In genomic region chr3:12175844-12176453, GRCh38 we compare ENCODE assay signal across 8 cellular contexts. TPM values are rescaled to one million over a fixed set of nuclear protein-coding genes. Genes with fewer than 3 reads are reported as not detected.
DNase-seq lines count a peak whose midpoint lies in the region; ATAC-seq and TF ChIP-seq lines count a peak whose summit lies in the region.

No MANE protein-coding gene starts in this region.

- DNase-seq in foreskin keratinocyte = no peak
- DNase-seq in osteocyte (ENCODE audit: extremely low spot score, unreplicated experiment) = no peak
- no peak for DNase-seq in activated CD8-positive, alpha-beta memory T cell treated with anti-CD3 and anti-CD28 coated beads for 24 hours
- DNase-seq in posterior vena cava (ENCODE audit: low spot score) = no peak

- H3K27me3 Mint-ChIP-seq in osteocyte (ENCODE audit: unreplicated experiment) = no peaks in the 10 kb centered on the region

- H3K4me3 Mint-ChIP-seq in osteocyte (ENCODE audit: unreplicated experiment) = no peak overlapping the region

- H3K27ac ChIP-seq in C4-2B = no peak overlapping the region
- H3K27ac ChIP-seq in foreskin keratinocyte = no peak overlapping the region

- ATAC-seq in GM18907 (IDR thresholded peaks at IDR 0.05; ENCODE audit: unreplicated experiment) (peak; percentile 59), HG03571 (IDR thresholded peaks at IDR 0.05; ENCODE audit: unreplicated experiment) (peak; percentile 74), foreskin keratinocyte (peak; percentile 72)

- no peak overlapping the region for H3K4me3 ChIP-seq in WI38 (ENCODE audit: low read depth, low read length)

- no peak overlapping the region for H3K27ac Mint-ChIP-seq in osteocyte (ENCODE audit: unreplicated experiment)

- no peaks in the 10 kb centered on the region for H3K4me1 ChIP-seq in foreskin keratinocyte

- H3K36me3 Mint-ChIP-seq in osteocyte (ENCODE audit: unreplicated experiment) = peaks cover 3% of the 10 kb centered on the region

- H3K9me3 Mint-ChIP-seq in osteocyte (ENCODE audit: unreplicated experiment) = peaks cover 9% of the 10 kb centered on the region

- intact Hi-C loops in posterior vena cava (cut with DNase I) = no loop called here

- H3K4me1 Mint-ChIP-seq in osteocyte (ENCODE audit: unreplicated experiment) = peaks cover 24% of the 10 kb centered on the region

- peaks cover 7% of the 10 kb centered on the region for H3K27me3 ChIP-seq in foreskin keratinocyte

- TF ChIP-seq CTCF in C4-2B (conservative IDR thresholded peaks at IDR 0.05) (peak; percentile 86), WI38 (IDR thresholded peaks at IDR 0.05; ENCODE audit: low read depth, low read length) (peak; percentile 76), foreskin keratinocyte (conservative IDR thresholded peaks at IDR 0.05) (peak; percentile 72), osteocyte (IDR thresholded peaks at IDR 0.05) (peak; percentile 92)

RNA-seq across cellular contexts. Expression of gene TIMP4, which starts 17.2 kb away (rescaled TPM):
- total RNA-seq in foreskin keratinocyte (0.14 TPM in 1 of 2 replicates, not detected in the other), osteocyte (5.0 and 5.4 TPM in 2 replicates), posterior vena cava (10 to 100 TPM; 17.0 to 19.2 TPM)
- 0.09 and 0.13 TPM in 2 replicates for polyA plus RNA-seq in foreskin keratinocyte
